Comparison of ENCODE assay signal across 12 cellular contexts in genomic region chr22:40263191-40263590, GRCh38.
DNase-seq lines count a peak whose midpoint lies in the region; ATAC-seq, FAIRE-seq and TF ChIP-seq lines count a peak whose summit lies in the region.
"Had no signal": no experiment of that assay in that cellular context is flagged by ENCODE, and none has a peak within 500 bp of the region (broad histone marks: within the 10 kb centered on the region; RNA-seq: fewer than 3 reads in every experiment).

No MANE protein-coding gene starts in this region.

- FAIRE-seq in GM19239 (lab: Jason Lieb, UNC) (peak; percentile 47), kidney (lab: Jason Lieb, UNC) (no peak), RCC 7860 (lab: Jason Lieb, UNC) (no peak)

- H3K9me3 Mint-ChIP-seq in activated naive CD8-positive, alpha-beta T cell treated with anti-CD3 and anti-CD28 coated beads, Interleukin-2, amount 50 U/mL, for 24 hours: peaks cover 4% of the 10 kb centered on the region

- H3K27me3 ChIP-seq in vagina: no peaks in the 10 kb centered on the region

- intact Hi-C loops in kidney (cut with DNase I) (no loop called here), vagina (cut with DNase I) (loop anchor here (10.0 kb wide), 1 partner anchor 88 kb away; the partner anchor contains the start of gene TNRC6B)

- no peaks in the 10 kb centered on the region for H3K27me3 Mint-ChIP-seq in activated naive CD8-positive, alpha-beta T cell treated with anti-CD3 and anti-CD28 coated beads, Interleukin-2, amount 50 U/mL, for 24 hours

- H3K36me3 ChIP-seq in kidney (ENCODE audit: control insufficient read depth in 1 of 2, insufficient read depth in 2 of 2, low read length in 2 of 2) (peaks cover 7 to 37% of the 10 kb centered on the region in 2 donors), vagina (peaks cover 0 to 26% of the 10 kb centered on the region in 2 donors)

- no peak for ATAC-seq in activated naive CD8-positive, alpha-beta T cell treated with anti-CD3 and anti-CD28 coated beads, Interleukin-2, amount 50 U/mL, for 24 hours
- no peak for ATAC-seq in GM18870 (IDR thresholded peaks at IDR 0.05; ENCODE audit: unreplicated experiment)

- H3K4me3 ChIP-seq in kidney (ENCODE audit: low read length in 2 of 2) (no peak overlapping the region), vagina (no peak overlapping the region)

- H3K9me3 ChIP-seq in kidney (ENCODE audit: control insufficient read depth in 1 of 2, low read length in 2 of 2) (no peaks in the 10 kb centered on the region), vagina (no peaks in the 10 kb centered on the region)

- DNase-seq in A172 (ENCODE audit: low spot score) (peak; percentile 2), GM19239 (ENCODE audit: insufficient read length, low spot score) (no peak), kidney (peak; percentile 82), RCC 7860 (ENCODE audit: low spot score) (no peak), activated T-cell treated with anti-CD3 and anti-CD28 coated beads for 4 hours (no peak), vagina (ENCODE audit: extremely low spot score in 2 of 2) (no peak)
- DNase-seq in activated naive CD8-positive, alpha-beta T cell treated with anti-CD3 and anti-CD28 coated beads, Interleukin-2, amount 50 U/mL, for 24 hours: no peak
- DNase-seq: AML-193; effector CD4-positive, alpha-beta T cell; NCI-H1105 treated with DMSO at 0.1 percent for 48 hours; NCI-H748 treated with DMSO at 0.1 percent for 48 hours had no signal

- H3K27ac ChIP-seq in kidney (ENCODE audit: low read depth in 2 of 2, low read length in 2 of 2) (no peak overlapping the region), vagina (no peak overlapping the region)

- no peak for TF ChIP-seq POLR2A in vagina (IDR thresholded peaks at IDR 0.05)

- peak overlapping the region; percentile 78 for H3K27ac Mint-ChIP-seq in activated naive CD8-positive, alpha-beta T cell treated with anti-CD3 and anti-CD28 coated beads, Interleukin-2, amount 50 U/mL, for 24 hours

- peaks cover 50% of the 10 kb centered on the region for H3K4me1 Mint-ChIP-seq in activated naive CD8-positive, alpha-beta T cell treated with anti-CD3 and anti-CD28 coated beads, Interleukin-2, amount 50 U/mL, for 24 hours

- TF ChIP-seq CTCF in kidney (IDR thresholded peaks at IDR 0.05; ENCODE audit: borderline replicate concordance, extremely low read depth, insufficient read depth): no peak
- no peak for TF ChIP-seq CTCF in vagina (IDR thresholded peaks at IDR 0.05)

- no peak overlapping the region for H3K4me3 Mint-ChIP-seq in activated naive CD8-positive, alpha-beta T cell treated with anti-CD3 and anti-CD28 coated beads, Interleukin-2, amount 50 U/mL, for 24 hours

- no peak overlapping the region for H3K9ac ChIP-seq in kidney (ENCODE audit: low read length in 2 of 2)

- H3K4me1 ChIP-seq in kidney (ENCODE audit: control insufficient read depth in 1 of 2, insufficient read depth in 1 of 2, low read depth in 1 of 2, low read length in 2 of 2) (peaks cover 7 to 9% of the 10 kb centered on the region in 2 donors), vagina (peaks cover 25% of the 10 kb centered on the region)

- peaks cover 44% of the 10 kb centered on the region for H3K36me3 Mint-ChIP-seq in activated naive CD8-positive, alpha-beta T cell treated with anti-CD3 and anti-CD28 coated beads, Interleukin-2, amount 50 U/mL, for 24 hours (ENCODE audit: low read depth)

Comparison
In these comparisons a context has a peak if more than half of its experiments do, and no peak if none do; other contexts are left out.
1. DNase-seq: peak in A172 (single experiment) and kidney (single experiment); none in GM19239 (single experiment), activated naive CD8-positive, alpha-beta T cell treated with anti-CD3 and anti-CD28 coated beads, Interleukin-2, amount 50 U/mL, for 24 hours (single experiment), RCC 7860 (single experiment), activated T-cell treated with anti-CD3 and anti-CD28 coated beads for 4 hours (single experiment) and vagina (0 of 2).